8 cellular contexts compared by ENCODE assay signal in the genomic region with DNA sequence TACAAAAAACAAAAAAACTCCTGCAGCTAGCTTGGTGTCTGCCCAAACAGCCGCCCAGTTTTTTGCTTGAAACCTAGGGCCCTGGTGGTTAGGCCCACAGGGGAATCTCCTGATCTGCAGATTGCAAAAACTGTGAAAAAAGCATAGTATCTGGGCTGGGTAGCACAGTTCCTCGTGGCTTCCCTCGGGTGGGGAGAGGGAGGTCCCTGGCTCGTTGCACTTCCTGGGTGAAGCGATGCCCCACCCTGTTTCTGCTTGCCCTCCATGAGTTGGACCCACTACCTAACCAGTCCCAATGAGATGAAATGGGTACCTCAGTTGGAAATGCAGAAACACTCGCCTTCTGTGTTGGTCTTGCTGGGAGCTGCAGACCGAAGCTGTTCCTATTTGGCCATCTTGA.
"Had no signal": no experiment of that assay in that cellular context is flagged by ENCODE, and none has a peak within 500 bp of the region (broad histone marks: within the 10 kb centered on the region; RNA-seq: fewer than 3 reads in every experiment).

No MANE protein-coding gene starts in this region.

- H3K9ac ChIP-seq: KMS-11 had no signal

- H3K4me3 ChIP-seq: K562 had no signal

- FAIRE-seq: HepG2, HTR-8/SVneo, K562 had no signal

- DNase-seq: IMR-90, KBM-7, KG1 had no signal

- H3K27ac ChIP-seq: HL-60, KMS-11 had no signal
